Comparison of ENCODE assay signal across 31 cellular contexts in genomic region chr12:116984098-116984497, GRCh38.
"Had no signal": no experiment of that assay in that cellular context is flagged by ENCODE, and none has a peak within 500 bp of the region (broad histone marks: within the 10 kb centered on the region; RNA-seq: fewer than 3 reads in every experiment).

No MANE protein-coding gene starts in this region.

- DNase-seq: activated B cell treated with CpG ODN at 0.5 μM for 24 hours; activated CD4-positive, alpha-beta T cell treated with anti-CD3 and anti-CD28 coated beads for 48 hours; activated CD4-positive, alpha-beta T cell treated with anti-CD3 and anti-CD28 coated beads, Interleukin-2, amount 50 U/mL, for 1 hour; activated CD4-positive, alpha-beta T cell treated with anti-CD3 and anti-CD28 coated beads, Interleukin-2, amount 50 U/mL, for 48 hours; activated CD8-positive, alpha-beta memory T cell treated with anti-CD3 and anti-CD28 coated beads for 24 hours; activated CD8-positive, alpha-beta T cell treated with anti-CD3 and anti-CD28 coated beads for 36 hours; activated effector memory CD4-positive, alpha-beta T cell treated with Interleukin-2 at 50 U/mL for 16 hours; activated gamma-delta T cell treated with Interleukin-2 at 50 U/mL for 16 hours; activated naive CD4-positive, alpha-beta T cell treated with anti-CD3 and anti-CD28 coated beads, Interleukin-2, amount 50 U/mL, for 16 hours; activated naive CD4-positive, alpha-beta T cell treated with Interleukin-2 at 50 U/mL for 16 hours; activated T-cell treated with anti-CD3 and anti-CD28 coated beads, Interleukin-2, amount 50 U/mL, for 4 hours; amniotic stem cell; anterior cingulate cortex; body of pancreas; caudate nucleus; colonic mucosa; effector CD8-positive, alpha-beta T cell; erythroblast; foreskin keratinocyte; gastrocnemius medialis; glutamatergic neuron; heart left ventricle; T-helper 1 cell; T-helper 17 cell; T1000; WERI-Rb-1 had no signal

- H3K4me1 Mint-ChIP-seq: activated T-helper 17 cell treated with anti-CD3 and anti-CD28 coated beads, Interleukin-2, amount 50 U/mL, for 72 hours had no signal

- H3K4me3 ChIP-seq: body of pancreas, colonic mucosa, esophagus muscularis mucosa, gastrocnemius medialis, heart left ventricle had no signal

- H3K9me3 ChIP-seq: body of pancreas, colonic mucosa, esophagus muscularis mucosa, gastrocnemius medialis, heart left ventricle had no signal

- H3K4me3 Mint-ChIP-seq: activated B cell treated with CpG ODN at 0.5 μM for 24 hours; activated CD8-positive, alpha-beta T cell treated with anti-CD3 and anti-CD28 coated beads for 36 hours; activated naive CD8-positive, alpha-beta T cell; activated T-cell treated with anti-CD3 and anti-CD28 coated beads, Interleukin-2, amount 50 U/mL, for 4 hours; activated T-helper 17 cell treated with anti-CD3 and anti-CD28 coated beads, Interleukin-2, amount 50 U/mL, for 72 hours; T-helper 17 cell; T-helper 2 cell treated with Interferon-gamma antibody and Interleukin-4, amounts not matched to agents 5 μg/mL and 100 μg/mL, for 36 hours had no signal

- H3K4me1 ChIP-seq: body of pancreas, colonic mucosa, foreskin keratinocyte, gastrocnemius medialis had no signal

- H3K36me3 ChIP-seq: colonic mucosa had no signal

- H3K27me3 Mint-ChIP-seq: activated B cell treated with CpG ODN at 0.5 μM for 24 hours; activated CD8-positive, alpha-beta T cell treated with anti-CD3 and anti-CD28 coated beads for 36 hours; activated naive CD8-positive, alpha-beta T cell; activated T-helper 17 cell treated with anti-CD3 and anti-CD28 coated beads, Interleukin-2, amount 50 U/mL, for 72 hours; T-helper 17 cell had no signal

- H3K27me3 ChIP-seq: body of pancreas, colonic mucosa, esophagus muscularis mucosa, foreskin keratinocyte, gastrocnemius medialis, heart left ventricle had no signal

- H3K27ac ChIP-seq: body of pancreas, colonic mucosa, foreskin keratinocyte, gastrocnemius medialis, WERI-Rb-1 had no signal

- H3K27ac Mint-ChIP-seq: activated B cell treated with CpG ODN at 0.5 μM for 24 hours; activated CD8-positive, alpha-beta T cell treated with anti-CD3 and anti-CD28 coated beads for 36 hours; activated naive CD8-positive, alpha-beta T cell; T-helper 17 cell; T-helper 2 cell treated with Interferon-gamma antibody and Interleukin-4, amounts not matched to agents 5 μg/mL and 100 μg/mL, for 36 hours had no signal

- H3K9me3 Mint-ChIP-seq: activated B cell treated with CpG ODN at 0.5 μM for 24 hours; activated CD8-positive, alpha-beta T cell treated with anti-CD3 and anti-CD28 coated beads for 36 hours; activated T-cell treated with anti-CD3 and anti-CD28 coated beads, Interleukin-2, amount 50 U/mL, for 4 hours; activated T-helper 17 cell treated with anti-CD3 and anti-CD28 coated beads, Interleukin-2, amount 50 U/mL, for 72 hours; T-helper 2 cell treated with Interferon-gamma antibody and Interleukin-4, amounts not matched to agents 5 μg/mL and 100 μg/mL, for 36 hours had no signal

- ATAC-seq: activated CD4-positive, CD25-positive, alpha-beta regulatory T cell treated with anti-CD3 and anti-CD28 coated beads, Interleukin-2, amount 50 U/mL, for 24 hours; activated CD8-positive, alpha-beta T cell treated with anti-CD3 and anti-CD28 coated beads for 36 hours; activated T-cell treated with anti-CD3 and anti-CD28 coated beads, Interleukin-2, amount 50 U/mL, for 4 hours; activated T-helper 17 cell treated with anti-CD3 and anti-CD28 coated beads, Interleukin-2, amount 50 U/mL, for 72 hours; body of pancreas; foreskin keratinocyte; gastrocnemius medialis; T-helper 17 cell had no signal
